Comparison of ENCODE assay signal across 11 cellular contexts in genomic region chr2:920999-921398, GRCh38. TPM values are rescaled to one million over a fixed set of nuclear protein-coding genes. Genes with fewer than 3 reads are reported as not detected.
"Had no signal": no experiment of that assay in that cellular context is flagged by ENCODE, and none has a peak within 500 bp of the region (broad histone marks: within the 10 kb centered on the region; RNA-seq: fewer than 3 reads in every experiment).

No MANE protein-coding gene starts in this region.

- H3K27ac ChIP-seq: GM23248 had no signal

- H3K4me2 ChIP-seq: GM23338 had no signal

- H3K36me3 ChIP-seq: HAP-1 had no signal

- H3K9me3 ChIP-seq: HAP-1 had no signal

- H3K4me3 ChIP-seq: GM23248, GM23338, HAP-1 had no signal

- H3K9ac ChIP-seq: GM23248 had no signal

- ATAC-seq: GM23338, HCT116 had no signal

- H2AFZ ChIP-seq: GM23248, GM23338 had no signal

- DNase-seq: GM23248, GOT3, H7, H9, HCEC 1CT, HFFc6 had no signal

- FAIRE-seq: H54 had no signal

RNA-seq across cellular contexts. Expression of gene SNTG2, which starts 29.6 kb away (rescaled TPM):
- total RNA-seq: GM23248, H4, HFFc6 had no signal
- polyA plus RNA-seq: GM23248 had no signal
